37 cellular contexts compared by ENCODE assay signal in the genomic region with DNA sequence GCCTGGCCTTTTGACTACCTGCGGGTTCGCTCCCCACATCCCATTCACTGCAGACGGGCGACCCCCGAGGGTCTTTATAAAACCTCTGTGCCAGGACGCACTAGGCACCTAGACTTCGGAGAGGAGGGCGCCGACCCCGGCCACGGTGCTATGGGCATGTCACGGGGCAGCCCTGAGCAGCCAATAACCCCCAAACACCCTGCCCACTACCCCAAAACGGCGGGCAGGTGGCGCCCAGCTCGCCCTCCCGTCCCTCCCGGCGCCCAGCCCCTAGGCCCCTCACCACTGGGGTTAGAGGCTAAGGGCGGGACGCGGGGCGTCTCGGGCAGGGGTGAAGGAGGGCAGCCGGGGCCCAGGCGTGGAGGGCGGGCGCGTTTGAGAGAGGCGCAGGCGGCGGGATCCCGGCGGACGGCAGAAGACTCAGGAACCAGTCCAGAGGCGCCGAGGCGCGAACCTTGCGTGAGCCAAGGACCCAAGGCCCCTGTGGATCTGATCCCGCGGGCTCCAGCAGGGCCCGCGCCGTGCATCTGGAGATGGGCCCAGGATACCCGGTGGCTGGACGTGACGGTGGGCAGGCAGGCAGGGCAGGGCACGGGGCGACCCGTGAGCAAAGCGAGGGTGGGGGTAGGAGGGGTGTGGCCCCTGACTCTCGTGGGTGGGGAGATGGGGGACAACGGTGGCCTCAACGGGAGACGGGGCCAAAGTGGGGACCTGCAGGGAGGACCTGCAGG. TPM values are rescaled to one million over a fixed set of nuclear protein-coding genes. Genes with fewer than 3 reads are reported as not detected.
"Had no signal": no experiment of that assay in that cellular context is flagged by ENCODE, and none has a peak within 500 bp of the region (broad histone marks: within the 10 kb centered on the region; RNA-seq: fewer than 3 reads in every experiment).

No MANE protein-coding gene starts in this region.

- H3K36me3 ChIP-seq: adrenal gland, cardiac muscle cell, gastrocnemius medialis, neural progenitor cell, transverse colon had no signal

- H3K36me3 Mint-ChIP-seq: activated CD4-positive, alpha-beta memory T cell treated with anti-CD3 and anti-CD28 coated beads for 36 hours; activated naive CD8-positive, alpha-beta T cell treated with anti-CD3 and anti-CD28 coated beads for 36 hours; brain; naive thymus-derived CD4-positive, alpha-beta T cell; neural progenitor cell had no signal

- H2AFZ ChIP-seq: neural progenitor cell had no signal

- H3K27ac Mint-ChIP-seq: activated CD4-positive, alpha-beta memory T cell treated with anti-CD3 and anti-CD28 coated beads for 36 hours; activated CD4-positive, alpha-beta T cell treated with anti-CD3 and anti-CD28 coated beads, Interleukin-2, amount 10 ng/mL, durations not matched to agents 24 days and 14 days; activated naive CD8-positive, alpha-beta T cell treated with anti-CD3 and anti-CD28 coated beads for 36 hours; activated T-helper 17 cell treated with anti-CD3 and anti-CD28 coated beads, Interleukin-2, amount 50 U/mL, for 72 hours; brain; naive thymus-derived CD4-positive, alpha-beta T cell; neural progenitor cell; T-helper 17 cell had no signal

- H3K4me3 ChIP-seq: adrenal gland, cardiac muscle cell, coronary artery, dorsolateral prefrontal cortex, gastrocnemius medialis, neural progenitor cell, smooth muscle cell, transverse colon had no signal

- H3K4me2 ChIP-seq: neural progenitor cell, smooth muscle cell had no signal

- H3K9me3 Mint-ChIP-seq: activated CD4-positive, alpha-beta memory T cell treated with anti-CD3 and anti-CD28 coated beads for 36 hours; activated CD4-positive, alpha-beta T cell treated with anti-CD3 and anti-CD28 coated beads, Interleukin-2, amount 10 ng/mL, durations not matched to agents 24 days and 14 days; activated naive CD8-positive, alpha-beta T cell treated with anti-CD3 and anti-CD28 coated beads for 36 hours; activated T-helper 17 cell treated with anti-CD3 and anti-CD28 coated beads, Interleukin-2, amount 50 U/mL, for 72 hours; neural progenitor cell had no signal

- FAIRE-seq: keratinocyte, urothelium cell line had no signal

- H3K27ac ChIP-seq: adrenal gland, cardiac muscle cell, coronary artery, dorsolateral prefrontal cortex, gastrocnemius medialis, neural progenitor cell, testis, transverse colon had no signal

- H3K4me3 Mint-ChIP-seq: activated CD4-positive, alpha-beta memory T cell treated with anti-CD3 and anti-CD28 coated beads for 36 hours; activated CD4-positive, alpha-beta T cell treated with anti-CD3 and anti-CD28 coated beads, Interleukin-2, amount 10 ng/mL, durations not matched to agents 24 days and 14 days; activated naive CD8-positive, alpha-beta T cell treated with anti-CD3 and anti-CD28 coated beads for 36 hours; activated T-helper 17 cell treated with anti-CD3 and anti-CD28 coated beads, Interleukin-2, amount 50 U/mL, for 72 hours; brain; naive thymus-derived CD4-positive, alpha-beta T cell; neural progenitor cell; T-helper 17 cell had no signal

- DNase-seq: activated CD4-positive, alpha-beta memory T cell treated with anti-CD3 and anti-CD28 coated beads for 36 hours; activated CD4-positive, alpha-beta T cell treated with anti-CD3 and anti-CD28 coated beads, Interleukin-2, amount 10 ng/mL, durations not matched to agents 24 days and 14 days; activated CD4-positive, CD25-positive, alpha-beta regulatory T cell treated with anti-CD3 and anti-CD28 coated beads, Interleukin-2, amount 50 U/mL, for 72 hours; activated CD8-positive, alpha-beta memory T cell treated with anti-CD3 and anti-CD28 coated beads, Interleukin-2, amount 50 U/mL, for 4 hours; activated naive CD4-positive, alpha-beta T cell; activated naive CD8-positive, alpha-beta T cell treated with anti-CD3 and anti-CD28 coated beads for 36 hours; activated T-cell treated with anti-CD3 and anti-CD28 coated beads, Interleukin-2, amount 50 U/mL, for 1 hour; adrenal gland; effector memory CD4-positive, alpha-beta T cell; erythroblast; glutamatergic neuron; left colon; midbrain; naive thymus-derived CD4-positive, alpha-beta T cell; stimulated activated CD4-positive, alpha-beta T cell treated with anti-CD3 and anti-CD28 coated beads, Interleukin-15, amount 100 ng/mL, for 24 hours; stimulated activated CD4-positive, alpha-beta T cell treated with anti-CD3 and anti-CD28 coated beads, Interleukin-2, amount 100 ng/mL, for 24 hours; stimulated activated naive CD4-positive, alpha-beta T cell; T-helper 17 cell; T1000; testis; transverse colon had no signal

- ATAC-seq: activated T-helper 17 cell treated with anti-CD3 and anti-CD28 coated beads, Interleukin-2, amount 50 U/mL, for 72 hours; gastrocnemius medialis; left colon; naive thymus-derived CD4-positive, alpha-beta T cell; SK-N-SH treated with all-trans-retinoic acid at 6 μM for 48 hours; T-helper 17 cell had no signal

- H3K27me3 ChIP-seq: neural progenitor cell, testis, transverse colon had no signal

- H3K4me1 ChIP-seq: adrenal gland, gastrocnemius medialis, neural progenitor cell, testis, transverse colon had no signal

- H3K9me3 ChIP-seq: adrenal gland, gastrocnemius medialis, testis, transverse colon had no signal

- H3K9ac ChIP-seq: neural progenitor cell had no signal

RNA-seq across cellular contexts. Expression of gene KRT85, which starts 11.1 kb away (rescaled TPM):
- total RNA-seq: activated CD4-positive, alpha-beta memory T cell treated with anti-CD3 and anti-CD28 coated beads for 36 hours; activated CD4-positive, alpha-beta T cell treated with anti-CD3 and anti-CD28 coated beads, Interleukin-2, amount 10 ng/mL, durations not matched to agents 24 days and 14 days; activated CD8-positive, alpha-beta memory T cell treated with anti-CD3 and anti-CD28 coated beads for 36 hours; activated naive CD8-positive, alpha-beta T cell treated with anti-CD3 and anti-CD28 coated beads for 36 hours; activated T-helper 17 cell treated with anti-CD3 and anti-CD28 coated beads, Interleukin-2, amount 50 U/mL, for 72 hours; adrenal gland; aorta; cerebellum; dorsolateral prefrontal cortex; gastrocnemius medialis; left colon; naive thymus-derived CD4-positive, alpha-beta T cell; omental fat pad; posterior vena cava; smooth muscle cell; T-helper 17 cell; transverse colon had no signal

RNA-seq across cellular contexts. Expression of gene KRT84, which starts 29.3 kb away (rescaled TPM):
- total RNA-seq: activated CD4-positive, alpha-beta memory T cell treated with anti-CD3 and anti-CD28 coated beads for 36 hours; activated CD4-positive, alpha-beta T cell treated with anti-CD3 and anti-CD28 coated beads, Interleukin-2, amount 10 ng/mL, durations not matched to agents 24 days and 14 days; activated CD8-positive, alpha-beta memory T cell treated with anti-CD3 and anti-CD28 coated beads for 36 hours; activated naive CD8-positive, alpha-beta T cell treated with anti-CD3 and anti-CD28 coated beads for 36 hours; activated T-helper 17 cell treated with anti-CD3 and anti-CD28 coated beads, Interleukin-2, amount 50 U/mL, for 72 hours; adrenal gland; aorta; cardiac muscle cell; cerebellum; gastrocnemius medialis; left colon; naive thymus-derived CD4-positive, alpha-beta T cell; omental fat pad; posterior vena cava; T-helper 17 cell; transverse colon had no signal

RNA-seq across cellular contexts. Expression of gene KRT83, which starts 35.0 kb away (rescaled TPM):
- total RNA-seq: activated CD4-positive, alpha-beta memory T cell treated with anti-CD3 and anti-CD28 coated beads for 36 hours; activated CD4-positive, alpha-beta T cell treated with anti-CD3 and anti-CD28 coated beads, Interleukin-2, amount 10 ng/mL, durations not matched to agents 24 days and 14 days; activated CD8-positive, alpha-beta memory T cell treated with anti-CD3 and anti-CD28 coated beads for 36 hours; activated naive CD8-positive, alpha-beta T cell treated with anti-CD3 and anti-CD28 coated beads for 36 hours; activated T-helper 17 cell treated with anti-CD3 and anti-CD28 coated beads, Interleukin-2, amount 50 U/mL, for 72 hours; adrenal gland; aorta; cardiac muscle cell; cerebellum; left colon; naive thymus-derived CD4-positive, alpha-beta T cell; omental fat pad; posterior vena cava; smooth muscle cell; T-helper 17 cell; transverse colon had no signal

RNA-seq across cellular contexts. Expression of gene KRT82, which starts 49.9 kb away (rescaled TPM):
- total RNA-seq: activated CD4-positive, alpha-beta memory T cell treated with anti-CD3 and anti-CD28 coated beads for 36 hours; activated CD4-positive, alpha-beta T cell treated with anti-CD3 and anti-CD28 coated beads, Interleukin-2, amount 10 ng/mL, durations not matched to agents 24 days and 14 days; activated CD8-positive, alpha-beta memory T cell treated with anti-CD3 and anti-CD28 coated beads for 36 hours; activated naive CD8-positive, alpha-beta T cell treated with anti-CD3 and anti-CD28 coated beads for 36 hours; activated T-helper 17 cell treated with anti-CD3 and anti-CD28 coated beads, Interleukin-2, amount 50 U/mL, for 72 hours; adrenal gland; aorta; cardiac muscle cell; cerebellum; gastrocnemius medialis; left colon; naive thymus-derived CD4-positive, alpha-beta T cell; omental fat pad; posterior vena cava; smooth muscle cell; T-helper 17 cell; testis; transverse colon had no signal
